ENCODE assay signal across 8 cellular contexts in the genomic region with DNA sequence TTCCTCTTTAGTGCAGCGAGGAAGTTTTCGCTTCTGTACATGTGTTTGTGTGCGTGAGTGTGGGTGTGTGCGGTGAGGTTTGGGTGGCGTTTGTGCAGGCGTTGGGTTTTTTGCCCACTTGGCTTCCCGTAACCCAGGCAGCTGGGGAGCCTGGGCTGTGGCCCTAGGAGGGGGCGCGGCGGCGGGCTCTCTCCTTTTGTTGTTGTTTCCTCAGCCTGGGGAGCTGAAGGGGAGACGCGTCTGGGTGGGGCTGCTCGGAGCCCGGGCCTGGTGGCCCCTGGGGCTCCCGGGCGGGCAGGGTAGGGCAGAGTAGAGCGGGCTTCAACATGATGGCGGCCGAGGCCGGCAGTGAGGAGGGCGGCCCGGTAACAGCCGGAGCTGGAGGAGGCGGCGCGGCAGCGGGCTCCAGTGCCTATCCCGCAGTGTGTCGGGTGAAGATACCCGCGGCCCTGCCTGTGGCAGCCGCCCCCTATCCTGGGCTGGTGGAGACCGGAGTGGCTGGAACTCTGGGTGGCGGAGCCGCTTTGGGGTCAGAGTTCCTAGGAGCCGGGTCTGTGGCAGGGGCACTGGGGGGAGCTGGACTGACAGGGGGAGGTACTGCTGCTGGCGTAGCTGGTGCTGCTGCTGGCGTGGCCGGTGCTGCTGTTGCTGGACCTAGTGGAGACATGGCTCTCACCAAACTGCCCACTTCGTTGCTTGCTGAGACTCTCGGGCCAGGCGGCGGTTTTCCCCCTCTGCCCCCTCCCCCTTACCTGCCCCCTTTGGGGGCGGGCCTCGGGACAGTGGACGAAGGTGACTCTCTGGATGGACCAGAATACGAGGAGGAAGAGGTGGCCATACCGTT. TPM values are rescaled to one million over a fixed set of nuclear protein-coding genes. Genes with fewer than 3 reads are reported as not detected.
DNase-seq lines count a peak whose midpoint lies in the region; ATAC-seq and TF ChIP-seq lines count a peak whose summit lies in the region.

No MANE protein-coding gene starts in this region.

- no peak for TF ChIP-seq CTCF in BJ (IDR thresholded peaks at IDR 0.05; ENCODE audit: insufficient read depth, low read depth, low read length)

- DNase-seq in BJ (ENCODE audit: low read depth): peak; percentile 6
- DNase-seq in OCI-M1 (lab: John Stamatoyannopoulos, UW): peak; percentile 79
- peak; percentile 59 for DNase-seq in activated T-helper 9 cell treated with anti-CD3 and anti-CD28 coated beads, Interleukin-2, amount 50 U/mL, for 16 hours (ENCODE audit: low read depth)
- DNase-seq in fibroblast of peridontal ligament (ENCODE audit: extremely low read depth): peak; percentile 66
- peak; percentile 52 to 83 (median 70) for DNase-seq in naive thymus-derived CD8-positive, alpha-beta T cell
- DNase-seq in stimulated activated naive CD4-positive, alpha-beta T cell treated with Interleukin-2 at 50 U/mL for 16 hours (lab: John Stamatoyannopoulos, UW): peak; percentile 83

- H3K4me3 Mint-ChIP-seq in naive thymus-derived CD8-positive, alpha-beta T cell: peak overlapping the region; percentile 88 to 100 (median 96)

- CTCF ChIA-PET in BJ (lab: Yijun Ruan, JAX): interaction anchor here (0.5 to 1.6 kb wide), 5 partner anchors 13 to 200 kb away, joined by 3 to 7 read pairs (median 3); no protein-coding TSS in a partner anchor

- H3K36me3 ChIP-seq in BJ (ENCODE audit: control insufficient read depth, insufficient read depth, low read length): no peaks in the 10 kb centered on the region

- ATAC-seq in GM19025 (IDR thresholded peaks at IDR 0.05; ENCODE audit: low read depth, unreplicated experiment): peak; percentile 59
- peak; percentile 60 for ATAC-seq in HG03175 (IDR thresholded peaks at IDR 0.05; ENCODE audit: unreplicated experiment)
- peak; percentile 77 to 79 for ATAC-seq in naive thymus-derived CD8-positive, alpha-beta T cell

- peak overlapping the region; percentile 93 for H3K4me3 ChIP-seq in BJ (ENCODE audit: low read depth, low read length)

- H3K36me3 Mint-ChIP-seq in naive thymus-derived CD8-positive, alpha-beta T cell: peaks cover 0 to 6% (median 3%) of the 10 kb centered on the region in 3 donors

- no peaks in the 10 kb centered on the region for H3K27me3 ChIP-seq in BJ (ENCODE audit: control insufficient read depth, insufficient read depth, low read length)

- peaks cover 0 to 2% (median 0%) of the 10 kb centered on the region in 9 donors for H3K9me3 Mint-ChIP-seq in naive thymus-derived CD8-positive, alpha-beta T cell

- H3K27ac Mint-ChIP-seq in naive thymus-derived CD8-positive, alpha-beta T cell: peak overlapping the region; percentile 83 to 97 (median 94)

- POLR2A ChIA-PET in BJ (lab: Charles Lee): interaction anchor here (0.6 kb wide), 4 partner anchors 13 to 217 kb away, joined by 8 to 11 read pairs (median 10); no protein-coding TSS in a partner anchor
- POLR2A ChIA-PET in naive thymus-derived CD8-positive, alpha-beta T cell (lab: Charles Lee): interaction anchor here (0.6 to 2.2 kb wide), 9 partner anchors 10 to 193 kb away, joined by 3 to 13 read pairs (median 3); no protein-coding TSS in a partner anchor

- peaks cover 18 to 40% (median 34%) of the 10 kb centered on the region in 4 donors for H3K4me1 Mint-ChIP-seq in naive thymus-derived CD8-positive, alpha-beta T cell

- no peaks in the 10 kb centered on the region for H3K27me3 Mint-ChIP-seq in naive thymus-derived CD8-positive, alpha-beta T cell

RNA-seq across cellular contexts. Expression of a gene that starts 0.7 kb away (rescaled TPM):
- 19.8 and 36.8 TPM in 2 replicates for polyA plus RNA-seq in BJ (2011; rRNA removed)
- 16.1 and 18.0 TPM in 2 replicates for polyA minus RNA-seq in BJ (2011; rRNA and poly(A)+ RNA removed)
- total RNA-seq in naive thymus-derived CD8-positive, alpha-beta T cell: 10 to 100 TPM; 25.0 to 26.1 TPM
- 1 to 10 TPM; 3.4 to 7.7 (median 3.6) TPM for polyA plus RNA-seq in naive thymus-derived CD8-positive, alpha-beta T cell

Comparison
In these comparisons a context has a peak if more than half of its experiments do, and no peak if none do; other contexts are left out.
1. Peak in every context shown above with its lines: DNase-seq, ATAC-seq and H3K4me3 ChIP-seq.
2. DNase-seq: peak in every context shown above with its lines; median percentile 83 in stimulated activated naive CD4-positive, alpha-beta T cell treated with Interleukin-2 at 50 U/mL for 16 hours; 79 in OCI-M1; 70 in naive thymus-derived CD8-positive, alpha-beta T cell; 66 in fibroblast of peridontal ligament; 59 in activated T-helper 9 cell treated with anti-CD3 and anti-CD28 coated beads, Interleukin-2, amount 50 U/mL, for 16 hours; 6 in BJ.